Comparison of ENCODE assay signal across 13 cellular contexts in genomic region chr1:54995835-54996234, GRCh38. TPM values are rescaled to one million over a fixed set of nuclear protein-coding genes. Genes with fewer than 3 reads are reported as not detected.
DNase-seq lines count a peak whose midpoint lies in the region; ATAC-seq and TF ChIP-seq lines count a peak whose summit lies in the region.
"Had no signal": no experiment of that assay in that cellular context is flagged by ENCODE, and none has a peak within 500 bp of the region (broad histone marks: within the 10 kb centered on the region; RNA-seq: fewer than 3 reads in every experiment).

No MANE protein-coding gene starts in this region.

- H4K20me1 ChIP-seq in SK-N-SH (ENCODE audit: insufficient read depth), result no peaks in the 10 kb centered on the region

- POLR2A ChIA-PET in SK-N-SH (lab: Yijun Ruan, JAX), result interaction anchor here (0.8 to 1.1 kb wide), 2 partner anchors 8 to 51 kb away, joined by 3 read pairs; no protein-coding TSS in a partner anchor

- no peaks in the 10 kb centered on the region for H3K9me2 ChIP-seq in SK-N-SH

- H3K4me3 Mint-ChIP-seq in endothelial cell (ENCODE audit: unreplicated experiment), result no peak overlapping the region

- no peak overlapping the region for H3K9ac ChIP-seq in SK-N-SH

- no peaks in the 10 kb centered on the region for H3K9me3 ChIP-seq in SK-N-SH
- H3K9me3 ChIP-seq: SJSA1 had no signal

- H3K27ac ChIP-seq in SK-N-SH (ENCODE audit: low read depth in 2 of 2, low read length in 1 of 2), result no peak overlapping the region
- H3K27ac ChIP-seq: cardiac muscle cell, SJSA1 had no signal

- ATAC-seq in GM19023 (IDR thresholded peaks at IDR 0.05; ENCODE audit: unreplicated experiment), result no peak

- H3K36me3 Mint-ChIP-seq in endothelial cell (ENCODE audit: low read depth, unreplicated experiment), result no peaks in the 10 kb centered on the region

- no peak for TF ChIP-seq RAD21 in SK-N-SH (IDR thresholded peaks at IDR 0.05; ENCODE audit: low read length)

- no peaks in the 10 kb centered on the region; the same call in 1 of the 2 replicates for H3K27me3 ChIP-seq in SK-N-SH (ENCODE audit: insufficient read depth)

- no peaks in the 10 kb centered on the region for H3F3A ChIP-seq in SK-N-SH (replicated peaks; ENCODE audit: insufficient read depth)

- DNase-seq in stimulated activated CD4-positive, alpha-beta T cell treated with anti-CD3 and anti-CD28 coated beads, Interleukin-1b, Interleukin-23, amount 100 ng/mL, for 48 hours, result peak; percentile 26
- DNase-seq in stimulated activated CD4-positive, alpha-beta T cell treated with anti-CD3 and anti-CD28 coated beads, Interleukin-4, amount 100 ng/mL, for 1 hour, result no peak
- DNase-seq in activated CD8-positive, alpha-beta memory T cell treated with anti-CD3 and anti-CD28 coated beads, Interleukin-2, amount 50 U/mL, for 48 hours, result peak; percentile 57
- DNase-seq in endothelial cell (ENCODE audit: low spot score) (no peak), hypothalamus (lab: John Stamatoyannopoulos, UW) (no peak), erythroblast (lab: John Stamatoyannopoulos, UW) (no peak), SK-N-SH (no peak)

- no peaks in the 10 kb centered on the region for H3K79me2 ChIP-seq in SK-N-SH (ENCODE audit: insufficient read depth)

- CTCF ChIA-PET in SK-N-SH (lab: Yijun Ruan, JAX), result interaction anchor here (0.7 to 10.9 kb wide), 28 partner anchors 10 to 281 kb away, joined by 3 to 302 read pairs (median 7); partner anchors contain the start of gene TMEM61

- no peak overlapping the region for H3K4me2 ChIP-seq in SK-N-SH

- H3K9me3 Mint-ChIP-seq in endothelial cell (ENCODE audit: unreplicated experiment), result no peaks in the 10 kb centered on the region

- H3K36me3 ChIP-seq in SK-N-SH (replicated peaks in 1 of 2; ENCODE audit: control insufficient read depth in 1 of 2, insufficient read depth in 2 of 2, low read length in 1 of 2), result no peaks in the 10 kb centered on the region
- H3K36me3 ChIP-seq: cardiac muscle cell, SJSA1 had no signal

- no peak for TF ChIP-seq POLR2A in erythroblast (IDR thresholded peaks at IDR 0.05; ENCODE audit: low read length)

- H3K4me1 Mint-ChIP-seq in endothelial cell (ENCODE audit: unreplicated experiment), result peaks cover 32% of the 10 kb centered on the region

- H2AFZ ChIP-seq in SK-N-SH (ENCODE audit: low read depth), result no peak overlapping the region

- H3K4me3 ChIP-seq in SK-N-SH (ENCODE audit: low read depth in 2 of 2, low read length in 1 of 2), result no peak overlapping the region
- H3K4me3 ChIP-seq: cardiac muscle cell, SJSA1 had no signal

- peaks cover 21% of the 10 kb centered on the region for H3K27me3 Mint-ChIP-seq in endothelial cell (ENCODE audit: unreplicated experiment)

- peaks cover 0 to 3% of the 10 kb centered on the region in 2 experiments; a peak in 1 of 4 replicates for H3K4me1 ChIP-seq in SK-N-SH (ENCODE audit: control insufficient read depth in 1 of 2, insufficient read depth in 2 of 2, low read depth in 1 of 2, low read length in 1 of 2)
- H3K4me1 ChIP-seq: SJSA1 had no signal

- peak overlapping the region; percentile 17 for H3K27ac Mint-ChIP-seq in endothelial cell (ENCODE audit: unreplicated experiment)

- TF ChIP-seq CTCF in endothelial cell (IDR thresholded peaks at IDR 0.05; ENCODE audit: unreplicated experiment), result no peak
- no peak for TF ChIP-seq CTCF in SK-N-SH (IDR thresholded peaks at IDR 0.05)

- TF ChIP-seq EP300 in SK-N-SH (IDR thresholded peaks at IDR 0.05; ENCODE audit: borderline replicate concordance in 1 of 2, low read depth in 1 of 2, low read length in 1 of 2), result no peak

- WGBS in SK-N-SH (ENCODE audit: low lambda C conversion rate), result 59% methylated on average over 7 of the region's 9 CpGs

TF ChIP-seq in SK-N-SH, 30 proteins besides CTCF, POLR2A, EP300 and RAD21 (continues in another document):
- TF ChIP-seq ZBTB33 (IDR thresholded peaks at IDR 0.05; ENCODE audit: borderline replicate concordance, low read depth), result no peak
- no peak for TF ChIP-seq SMC3 (IDR thresholded peaks at IDR 0.05; ENCODE audit: low read depth, low read length)
- no peak for TF ChIP-seq FOSL2 (IDR thresholded peaks at IDR 0.05; ENCODE audit: borderline replicate concordance, low read depth)
- no peak for TF ChIP-seq GATA2 (CRISPR knock-in tag; IDR thresholded peaks at IDR 0.05)
- TF ChIP-seq MEF2A (IDR thresholded peaks at IDR 0.05; ENCODE audit: borderline replicate concordance, low read depth), result no peak
- no peak for TF ChIP-seq TCF12 (IDR thresholded peaks at IDR 0.05)
- TF ChIP-seq USF1 (IDR thresholded peaks at IDR 0.05; ENCODE audit: borderline replicate concordance, low read depth), result no peak
- TF ChIP-seq TAF1 (IDR thresholded peaks at IDR 0.05; ENCODE audit: borderline replicate concordance, low read depth, low read length), result no peak
- no peak for TF ChIP-seq CHD2 (IDR thresholded peaks at IDR 0.05; ENCODE audit: low read length, partially characterized antibody)
- no peak for TF ChIP-seq RCOR1 (IDR thresholded peaks at IDR 0.05; ENCODE audit: low read length)
- TF ChIP-seq NRF1 (IDR thresholded peaks at IDR 0.05; ENCODE audit: low read depth, low read length), result no peak
- no peak for TF ChIP-seq JUND (IDR thresholded peaks at IDR 0.05)
- TF ChIP-seq PBX3 (IDR thresholded peaks at IDR 0.05), result no peak
- TF ChIP-seq NFIC (IDR thresholded peaks at IDR 0.05; ENCODE audit: borderline replicate concordance), result no peak
- no peak for TF ChIP-seq TEAD4 (IDR thresholded peaks at IDR 0.05; ENCODE audit: borderline replicate concordance, insufficient read depth)
- no peak for TF ChIP-seq RFX5 (IDR thresholded peaks at IDR 0.05; ENCODE audit: low read length)

RNA-seq across cellular contexts. Expression of gene BSND, which starts 2.9 kb away (rescaled TPM):
- total RNA-seq in endothelial cell (ENCODE audit: unreplicated experiment), result not detected
- not detected in 2 replicates for polyA plus RNA-seq in SK-N-SH (2012; rRNA removed)
- not detected in 2 replicates for polyA plus RNA-seq in SK-N-SH (2012; cell fraction: cytosol; rRNA removed)
- not detected in 2 replicates for polyA plus RNA-seq in SK-N-SH (2012; cell fraction: nucleus; rRNA removed)
- total RNA-seq: cardiac muscle cell, epithelial cell of proximal tubule, right cardiac atrium, SJSA1, ureter had no signal
- polyA plus RNA-seq: cardiac muscle cell, right cardiac atrium had no signal

RNA-seq across cellular contexts. Expression of gene TMEM61, which starts 15.4 kb away (rescaled TPM):
- not detected for total RNA-seq in endothelial cell (ENCODE audit: unreplicated experiment)
- polyA plus RNA-seq in SK-N-SH (2012; rRNA removed), result not detected in 2 replicates
- not detected in 2 replicates for polyA plus RNA-seq in SK-N-SH (2012; cell fraction: cytosol; rRNA removed)
- not detected in 2 replicates for polyA plus RNA-seq in SK-N-SH (2012; cell fraction: nucleus; rRNA removed)
- total RNA-seq: cardiac muscle cell, epithelial cell of proximal tubule, right cardiac atrium, SJSA1 had no signal
- polyA plus RNA-seq: cardiac muscle cell had no signal

RNA-seq across cellular contexts. Expression of gene PCSK9, which starts 43.5 kb away (rescaled TPM):
- 6.8 TPM for total RNA-seq in endothelial cell (ENCODE audit: unreplicated experiment)
- polyA plus RNA-seq in SK-N-SH (2012; rRNA removed), result 0.02 and 0.03 TPM in 2 replicates
- polyA plus RNA-seq in SK-N-SH (2012; cell fraction: cytosol; rRNA removed), result 0.01 TPM in 1 of 2 replicates, not detected in the other
- 0.05 TPM in 1 of 2 replicates, not detected in the other for polyA plus RNA-seq in SK-N-SH (2012; cell fraction: nucleus; rRNA removed)
- total RNA-seq: right cardiac atrium had no signal
- polyA plus RNA-seq: cardiac muscle cell had no signal

Comparison
In these comparisons a context has a peak if more than half of its experiments do, and no peak if none do; other contexts are left out.
1. DNase-seq: peak in stimulated activated CD4-positive, alpha-beta T cell treated with anti-CD3 and anti-CD28 coated beads, Interleukin-1b, Interleukin-23, amount 100 ng/mL, for 48 hours (single experiment) and activated CD8-positive, alpha-beta memory T cell treated with anti-CD3 and anti-CD28 coated beads, Interleukin-2, amount 50 U/mL, for 48 hours (single experiment); none in stimulated activated CD4-positive, alpha-beta T cell treated with anti-CD3 and anti-CD28 coated beads, Interleukin-4, amount 100 ng/mL, for 1 hour (single experiment), endothelial cell (single experiment), hypothalamus (0 of 51), erythroblast (0 of 2) and SK-N-SH (single experiment).